7 cellular contexts compared by ENCODE assay signal in the genomic region with DNA sequence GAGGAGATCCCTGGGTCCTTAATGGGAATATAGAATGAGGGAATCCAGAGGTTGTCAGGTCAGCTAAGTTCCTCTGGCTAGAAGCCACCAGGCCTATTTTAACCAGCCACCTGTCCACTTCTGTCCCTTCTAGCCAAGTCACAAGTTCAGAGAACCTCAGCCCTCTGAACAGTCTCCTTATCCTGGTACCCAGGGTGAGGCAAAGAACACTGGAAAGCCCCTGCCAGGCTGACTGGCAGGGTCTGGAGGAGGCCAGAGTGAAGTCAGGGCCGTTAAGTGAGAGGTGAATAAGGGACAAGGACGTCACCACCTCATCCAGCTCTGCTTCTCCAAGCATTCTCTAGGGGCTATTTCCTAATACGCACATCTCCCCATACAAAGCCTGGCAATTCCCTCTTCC. TPM values are rescaled to one million over a fixed set of nuclear protein-coding genes. Genes with fewer than 3 reads are reported as not detected.
DNase-seq lines count a peak whose midpoint lies in the region; ATAC-seq and TF ChIP-seq lines count a peak whose summit lies in the region.
"Had no signal": no experiment of that assay in that cellular context is flagged by ENCODE, and none has a peak within 500 bp of the region (broad histone marks: within the 10 kb centered on the region; RNA-seq: fewer than 3 reads in every experiment).

No MANE protein-coding gene starts in this region.

- in situ Hi-C loops in gastrocnemius medialis (cut with MboI; ENCODE audit: low sequenced_read_pairs in 4 of 4): no loop called here

- peaks cover 19% of the 10 kb centered on the region for H3K36me3 Mint-ChIP-seq in activated naive CD4-positive, alpha-beta T cell treated with anti-CD3 and anti-CD28 coated beads for 36 hours (ENCODE audit: low read depth)
- peaks cover 7% of the 10 kb centered on the region for H3K36me3 Mint-ChIP-seq in activated naive CD8-positive, alpha-beta T cell

- no peaks in the 10 kb centered on the region for H3K9me3 Mint-ChIP-seq in activated naive CD4-positive, alpha-beta T cell treated with anti-CD3 and anti-CD28 coated beads for 36 hours
- no peaks in the 10 kb centered on the region for H3K9me3 Mint-ChIP-seq in activated naive CD8-positive, alpha-beta T cell (ENCODE audit: low read depth)

- H3K4me3 Mint-ChIP-seq in activated naive CD4-positive, alpha-beta T cell treated with anti-CD3 and anti-CD28 coated beads for 36 hours: peak overlapping the region; percentile 36
- H3K4me3 Mint-ChIP-seq in activated naive CD8-positive, alpha-beta T cell: peak overlapping the region; percentile 93

- peaks cover 34% of the 10 kb centered on the region for H3K4me1 Mint-ChIP-seq in activated naive CD4-positive, alpha-beta T cell treated with anti-CD3 and anti-CD28 coated beads for 36 hours (ENCODE audit: low read depth)
- H3K4me1 Mint-ChIP-seq in activated naive CD8-positive, alpha-beta T cell (ENCODE audit: low read depth): peaks cover 36% of the 10 kb centered on the region

- H3K36me3 ChIP-seq in gastrocnemius medialis (peaks cover 0 to 32% of the 10 kb centered on the region in 2 donors), MG63 (peaks cover 13% of the 10 kb centered on the region)

- CTCF ChIA-PET in activated naive CD4-positive, alpha-beta T cell treated with anti-CD3 and anti-CD28 coated beads for 36 hours (lab: Charles Lee): interaction anchor here (1.7 kb wide), 1 partner anchor 28 kb away, joined by 5 read pairs; no protein-coding TSS in a partner anchor

- H3K4me3 ChIP-seq in gastrocnemius medialis: peak overlapping the region in 3 of 4 donors; percentile 37 to 81 (median 69)
- H3K4me3 ChIP-seq in MG63: no peak overlapping the region

- peaks cover 43 to 44% of the 10 kb centered on the region in 2 donors for H3K4me1 ChIP-seq in gastrocnemius medialis

- H3K9me3 ChIP-seq in gastrocnemius medialis (no peaks in the 10 kb centered on the region), MG63 (no peaks in the 10 kb centered on the region)

- peak overlapping the region; percentile 98 to 100 (median 98) for H3K27ac ChIP-seq in gastrocnemius medialis

- H3K27ac Mint-ChIP-seq in activated naive CD4-positive, alpha-beta T cell treated with anti-CD3 and anti-CD28 coated beads for 36 hours: no peak overlapping the region
- H3K27ac Mint-ChIP-seq in activated naive CD8-positive, alpha-beta T cell: no peak overlapping the region

- peak; percentile 80 to 87 for TF ChIP-seq POLR2A in gastrocnemius medialis (IDR thresholded peaks at IDR 0.05)

- intact Hi-C loops in activated naive CD4-positive, alpha-beta T cell treated with anti-CD3 and anti-CD28 coated beads for 36 hours (cut with micrococcal nuclease): no loop called here
- intact Hi-C loops in gastrocnemius medialis (cut with DNase I; ENCODE audit: low total_unique reads): loop anchor here (2.0 kb wide), 1 partner anchor 234 kb away; no protein-coding TSS in a partner anchor

- H3K27me3 ChIP-seq in gastrocnemius medialis: no peaks in the 10 kb centered on the region
- H3K27me3 ChIP-seq in MG63: no peaks in the 10 kb centered on the region

- peak; percentile 65 to 67 for ATAC-seq in gastrocnemius medialis

- no peaks in the 10 kb centered on the region for H3K27me3 Mint-ChIP-seq in activated naive CD4-positive, alpha-beta T cell treated with anti-CD3 and anti-CD28 coated beads for 36 hours (ENCODE audit: low read depth)
- H3K27me3 Mint-ChIP-seq in activated naive CD8-positive, alpha-beta T cell: no peaks in the 10 kb centered on the region

- no peak for TF ChIP-seq CTCF in gastrocnemius medialis (IDR thresholded peaks at IDR 0.05 in 4 of 5, conservative IDR thresholded peaks at IDR 0.05 in 1 of 5)

- no peak for DNase-seq in activated naive CD4-positive, alpha-beta T cell treated with anti-CD3 and anti-CD28 coated beads for 36 hours
- DNase-seq in activated naive CD4-positive, alpha-beta T cell treated with Interleukin-2 at 50 U/mL for 16 hours: no peak
- DNase-seq in gastrocnemius medialis (peak; percentile 74 to 91), MG63 (no peak)
- DNase-seq in stimulated activated naive CD4-positive, alpha-beta T cell treated with Interleukin-2 at 50 U/mL for 16 hours (lab: John Stamatoyannopoulos, UW): no peak
- DNase-seq: NCI-H226 had no signal

RNA-seq across cellular contexts. Expression of gene CTDNEP1, which starts 2.7 kb away (rescaled TPM):
- total RNA-seq in activated naive CD4-positive, alpha-beta T cell treated with anti-CD3 and anti-CD28 coated beads for 36 hours: 100 to 1,000 TPM; 147 to 152 TPM
- total RNA-seq in gastrocnemius medialis: 100 to 1,000 TPM in 3 of 4 donors, 10 to 100 TPM in 1; 71.5 to 150 (median 111) TPM
- 7.8 and 24.7 TPM in 2 replicates for total RNA-seq in MG63 (2014; rRNA removed; shearing (Covaris generic); ENCODE audit: low replicate concordance)

RNA-seq across cellular contexts. Expression of gene ELP5, which starts 3.2 kb away (rescaled TPM):
- 10 to 100 TPM; 52.4 to 53.5 TPM for total RNA-seq in activated naive CD4-positive, alpha-beta T cell treated with anti-CD3 and anti-CD28 coated beads for 36 hours
- 10 to 100 TPM; 13.3 to 52.7 (median 26.7) TPM for total RNA-seq in gastrocnemius medialis
- total RNA-seq in MG63 (2014; rRNA removed; shearing (Covaris generic); ENCODE audit: low replicate concordance): 24.1 and 36.4 TPM in 2 replicates

RNA-seq across cellular contexts. Expression of gene GABARAP, which starts 6.6 kb away (rescaled TPM):
- 100 to 1,000 TPM; 137 to 152 TPM for total RNA-seq in activated naive CD4-positive, alpha-beta T cell treated with anti-CD3 and anti-CD28 coated beads for 36 hours
- 100 to 1,000 TPM; 207 to 626 (median 258) TPM for total RNA-seq in gastrocnemius medialis
- total RNA-seq in MG63 (2014; rRNA removed; shearing (Covaris generic); ENCODE audit: low replicate concordance): 36.7 and 148 TPM in 2 replicates

RNA-seq across cellular contexts. Expression of gene PHF23, which starts 9.6 kb away (rescaled TPM):
- 10 to 100 TPM in 1 of 2 experiments, 1 to 10 TPM in 1; 8.4 to 10.0 TPM for total RNA-seq in activated naive CD4-positive, alpha-beta T cell treated with anti-CD3 and anti-CD28 coated beads for 36 hours
- total RNA-seq in gastrocnemius medialis: 10 to 100 TPM; 16.9 to 31.8 (median 24.1) TPM
- 34.4 and 62.7 TPM in 2 replicates for total RNA-seq in MG63 (2014; rRNA removed; shearing (Covaris generic); ENCODE audit: low replicate concordance)

RNA-seq across cellular contexts. Expression of gene CLDN7, which starts 13.5 kb away (rescaled TPM):
- total RNA-seq in activated naive CD4-positive, alpha-beta T cell treated with anti-CD3 and anti-CD28 coated beads for 36 hours: under 1 TPM in 1 of 2 experiments, not detected in 1; 0.40 TPM
- 1 to 10 TPM in 1 of 4 donors, under 1 TPM in 1, not detected in 2; 0.46 to 5.1 TPM for total RNA-seq in gastrocnemius medialis
- not detected in 2 replicates for total RNA-seq in MG63 (2014; rRNA removed; shearing (Covaris generic); ENCODE audit: low replicate concordance)

Comparison
In these comparisons a context has a peak if more than half of its experiments do, and no peak if none do; other contexts are left out.
1. DNase-seq: peak in gastrocnemius medialis (2 of 2); none in activated naive CD4-positive, alpha-beta T cell treated with anti-CD3 and anti-CD28 coated beads for 36 hours (single experiment), activated naive CD4-positive, alpha-beta T cell treated with Interleukin-2 at 50 U/mL for 16 hours (single experiment), stimulated activated naive CD4-positive, alpha-beta T cell treated with Interleukin-2 at 50 U/mL for 16 hours (single experiment) and MG63 (single experiment).